In the genomic region with DNA sequence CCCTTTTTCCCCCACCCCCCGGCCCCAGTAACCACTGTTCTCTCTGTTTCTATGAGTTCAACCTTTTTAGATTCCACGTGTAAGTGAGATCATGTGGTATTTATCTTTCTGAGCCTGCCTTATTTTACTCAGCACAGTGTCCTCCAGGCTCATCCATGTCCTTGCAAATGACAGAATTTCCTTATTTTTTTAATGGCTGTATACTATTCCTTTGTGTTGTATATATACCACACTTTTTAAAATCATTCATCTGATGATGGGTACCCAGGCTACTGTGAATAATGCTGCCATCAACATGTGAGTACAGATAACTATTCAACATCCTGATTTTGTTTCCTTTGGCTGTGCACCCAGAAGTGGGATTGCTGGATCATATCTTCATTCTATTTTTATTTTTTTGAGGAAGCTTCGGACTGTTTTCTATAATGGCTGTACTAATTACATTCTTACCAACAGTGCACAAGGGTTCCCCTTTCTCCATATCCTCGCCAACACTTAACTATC, we compare ENCODE assay signal across 24 cellular contexts.
"Had no signal": no experiment of that assay in that cellular context is flagged by ENCODE, and none has a peak within 500 bp of the region (broad histone marks: within the 10 kb centered on the region; RNA-seq: fewer than 3 reads in every experiment).

No MANE protein-coding gene starts in this region.

- H3K4me3 Mint-ChIP-seq: immature natural killer cell; naive thymus-derived CD4-positive, alpha-beta T cell; neural progenitor cell; stimulated activated effector memory CD8-positive, alpha-beta T cell treated with anti-CD3 and anti-CD28 coated beads, Interleukin-12 subunit alpha, Interleukin-12 subunit beta, amount 100 ng/mL, for 72 hours; T-helper 17 cell had no signal

- DNase-seq: activated CD4-positive, alpha-beta T cell treated with anti-CD3 and anti-CD28 coated beads for 1 hour; activated gamma-delta T cell treated with Interleukin-2 at 50 U/mL for 16 hours; activated T-cell treated with anti-CD3 and anti-CD28 coated beads, Interleukin-2, amount 50 U/mL, for 1 hour; aorta; central memory CD4-positive, alpha-beta T cell; glutamatergic neuron; immature natural killer cell; lower lobe of right lung; naive thymus-derived CD4-positive, alpha-beta T cell; posterior cingulate gyrus; right lobe of liver; stimulated activated CD4-positive, alpha-beta T cell treated with anti-CD3 and anti-CD28 coated beads, Interleukin-1b, Interleukin-23, amount 100 ng/mL, for 48 hours; stomach; T-helper 17 cell had no signal

- ATAC-seq: activated naive CD4-positive, alpha-beta T cell treated with anti-CD3 and anti-CD28 coated beads, Interleukin-2, amount 50 U/mL, for 72 hours; left lobe of liver; lower lobe of right lung; naive thymus-derived CD4-positive, alpha-beta T cell; right lobe of liver; stimulated activated effector memory CD8-positive, alpha-beta T cell treated with anti-CD3 and anti-CD28 coated beads, Interleukin-12 subunit alpha, Interleukin-12 subunit beta, amount 100 ng/mL, for 72 hours; T-helper 17 cell had no signal

- H3K4me3 ChIP-seq: coronary artery, hepatocyte, lower lobe of right lung, neural progenitor cell, right lobe of liver, skin epidermis, stomach, suprapubic skin, tibial nerve had no signal

- H3K27ac Mint-ChIP-seq: activated naive CD4-positive, alpha-beta T cell treated with anti-CD3 and anti-CD28 coated beads, Interleukin-2, amount 50 U/mL, for 72 hours; brain; neural progenitor cell; stimulated activated effector memory CD8-positive, alpha-beta T cell treated with anti-CD3 and anti-CD28 coated beads, Interleukin-12 subunit alpha, Interleukin-12 subunit beta, amount 100 ng/mL, for 72 hours; T-helper 17 cell had no signal

- H3K27me3 Mint-ChIP-seq: naive thymus-derived CD4-positive, alpha-beta T cell; T-helper 17 cell had no signal

- H3K9me3 Mint-ChIP-seq: activated naive CD4-positive, alpha-beta T cell treated with anti-CD3 and anti-CD28 coated beads, Interleukin-2, amount 50 U/mL, for 72 hours; brain; neural progenitor cell; stimulated activated effector memory CD8-positive, alpha-beta T cell treated with anti-CD3 and anti-CD28 coated beads, Interleukin-12 subunit alpha, Interleukin-12 subunit beta, amount 100 ng/mL, for 72 hours had no signal
